In genomic region chr18:70464343-70465114, GRCh38 we compare ENCODE assay signal across 1 cellular context.
TF ChIP-seq lines count a peak whose summit lies in the region.

No MANE protein-coding gene starts in this region.

TF ChIP-seq in HepG2, 621 proteins besides CTCF, POLR2A, EP300 and RAD21 (continued from another document):
- TF ChIP-seq AKNA (CRISPR knock-in tag; IDR thresholded peaks at IDR 0.05; ENCODE audit: borderline replicate concordance) (no peak), GTF3A (CRISPR knock-in tag; conservative IDR thresholded peaks at IDR 0.05) (no peak), YY1 (IDR thresholded peaks at IDR 0.05; ENCODE audit: insufficient read depth, insufficient replicate concordance, low read depth, low read length) (no peak), CBX2 (IDR thresholded peaks at IDR 0.05; ENCODE audit: low read depth, low read length) (no peak), CBX2 (CRISPR knock-in tag; IDR thresholded peaks at IDR 0.05; ENCODE audit: low read depth) (peak; percentile 36; the same call in 1 of the 2 replicates), ZNF281 (CRISPR knock-in tag; IDR thresholded peaks at IDR 0.05; ENCODE audit: borderline replicate concordance) (no peak), LCORL (IDR thresholded peaks at IDR 0.05) (peak; percentile 79), LCORL (CRISPR knock-in tag; IDR thresholded peaks at IDR 0.05) (no peak), NFIB (CRISPR knock-in tag; IDR thresholded peaks at IDR 0.05; ENCODE audit: borderline replicate concordance) (peak; percentile 63; the same call in 1 of the 2 replicates), TOPORS (CRISPR knock-in tag; IDR thresholded peaks at IDR 0.05) (no peak), ZNF605 (CRISPR knock-in tag; IDR thresholded peaks at IDR 0.05) (0 out of 2 replicates have a peak, but pooled peaks have one; percentile 34), KDM6A (CRISPR knock-in tag; IDR thresholded peaks at IDR 0.05; ENCODE audit: low read depth) (no peak), SIX1 (CRISPR knock-in tag; IDR thresholded peaks at IDR 0.05; ENCODE audit: borderline replicate concordance) (peak; percentile 88), NFIC (IDR thresholded peaks at IDR 0.05; ENCODE audit: low read length) (peak; percentile 86), ZNF292 (CRISPR knock-in tag; IDR thresholded peaks at IDR 0.05; ENCODE audit: borderline replicate concordance, low read depth) (peak; percentile 76; the same call in 1 of the 2 replicates), TEAD3 (CRISPR knock-in tag; optimal IDR thresholded peaks at IDR 0.05; ENCODE audit: borderline replicate concordance) (peak; percentile 72), PBX2 (CRISPR knock-in tag; IDR thresholded peaks at IDR 0.05) (no peak), PHF21A (CRISPR knock-in tag; IDR thresholded peaks at IDR 0.05) (peak; percentile 73), CENPBD1 (CRISPR knock-in tag; IDR thresholded peaks at IDR 0.05; ENCODE audit: borderline replicate concordance, low read depth) (no peak), ZBTB8A (CRISPR knock-in tag; IDR thresholded peaks at IDR 0.05; ENCODE audit: borderline replicate concordance, low read depth) (no peak), ETV5 (CRISPR knock-in tag; IDR thresholded peaks at IDR 0.05; ENCODE audit: borderline replicate concordance) (0 out of 2 replicates have a peak, but pooled peaks have one; percentile 12), DZIP1 (CRISPR knock-in tag; IDR thresholded peaks at IDR 0.05) (no peak), ZNF687 (CRISPR knock-in tag; IDR thresholded peaks at IDR 0.05) (peak; percentile 81), EED (CRISPR knock-in tag; IDR thresholded peaks at IDR 0.05) (no peak), HMGXB4 (CRISPR knock-in tag; IDR thresholded peaks at IDR 0.05; ENCODE audit: borderline replicate concordance in 1 of 2, low read depth in 1 of 2) (0 out of 4 replicates have a peak, but pooled peaks have one; percentile 27 to 36), ZNF607 (CRISPR knock-in tag; IDR thresholded peaks at IDR 0.05; ENCODE audit: borderline replicate concordance) (no peak), NPAS2 (CRISPR knock-in tag; IDR thresholded peaks at IDR 0.05; ENCODE audit: borderline replicate concordance) (no peak), MAX (IDR thresholded peaks at IDR 0.05) (peak; percentile 58), TIGD3 (CRISPR knock-in tag; IDR thresholded peaks at IDR 0.05; ENCODE audit: borderline replicate concordance) (no peak), ELF3 (CRISPR knock-in tag; IDR thresholded peaks at IDR 0.05) (no peak), HIC2 (CRISPR knock-in tag; IDR thresholded peaks at IDR 0.05; ENCODE audit: low read depth) (no peak)
